ENCODE assay signal across 1 cellular context in genomic region chr20:63831696-63832686, GRCh38.
TF ChIP-seq lines count a peak whose summit lies in the region.

No MANE protein-coding gene starts in this region.

TF ChIP-seq in GM12878, 131 proteins besides CTCF, POLR2A, EP300 and RAD21 (continued from another document):
- TF ChIP-seq ZNF207 (IDR thresholded peaks at IDR 0.05; ENCODE audit: borderline replicate concordance) = no peak
- TF ChIP-seq TCF3 (IDR thresholded peaks at IDR 0.05; ENCODE audit: borderline replicate concordance, insufficient read depth, low read depth, low read length) = no peak
- TF ChIP-seq E4F1 (IDR thresholded peaks at IDR 0.05; ENCODE audit: borderline replicate concordance, partially characterized antibody) = no peak
- TF ChIP-seq MYC (IDR thresholded peaks at IDR 0.05; ENCODE audit: insufficient read depth, insufficient read length, insufficient replicate concordance, low read length, severe bottlenecking) = no peak
- TF ChIP-seq NFXL1 (IDR thresholded peaks at IDR 0.05; ENCODE audit: borderline replicate concordance) = no peak
- TF ChIP-seq HDAC6 (IDR thresholded peaks at IDR 0.05; ENCODE audit: unreplicated experiment) = peak; percentile 75
- TF ChIP-seq SKIL (IDR thresholded peaks at IDR 0.05; ENCODE audit: low read depth, poor library complexity, severe bottlenecking) = no peak
- no peak for TF ChIP-seq ESRRA (IDR thresholded peaks at IDR 0.05; ENCODE audit: low read length)
- no peak for TF ChIP-seq FOS (IDR thresholded peaks at IDR 0.05; ENCODE audit: borderline replicate concordance, extremely low read depth, insufficient read length)
- TF ChIP-seq IKZF1 (conservative IDR thresholded peaks at IDR 0.05) = peak; percentile 38; the same call in 1 of the 2 replicates
- TF ChIP-seq SMC3 (IDR thresholded peaks at IDR 0.05; ENCODE audit: borderline replicate concordance, low read length) = no peak
- TF ChIP-seq NRF1 (conservative IDR thresholded peaks at IDR 0.05; ENCODE audit: low read depth, low read length) = no peak
- no peak for TF ChIP-seq HDGF (IDR thresholded peaks at IDR 0.05)
- no peak for TF ChIP-seq KDM1A (IDR thresholded peaks at IDR 0.05; ENCODE audit: borderline replicate concordance)
- no peak for TF ChIP-seq PKNOX1 (IDR thresholded peaks at IDR 0.05)
- TF ChIP-seq PML (IDR thresholded peaks at IDR 0.05; ENCODE audit: low read length) = no peak
